Comparison of ENCODE assay signal across 16 cellular contexts in genomic region chr11:116042125-116042524, GRCh38.
A peak's percentile ranks its signal among the peaks of the same experiment; 100 is the strongest.
DNase-seq lines count a peak whose midpoint lies in the region; ATAC-seq and TF ChIP-seq lines count a peak whose summit lies in the region.
"Had no signal": no experiment of that assay in that cellular context is flagged by ENCODE, and none has a peak within 500 bp of the region (broad histone marks: within the 10 kb centered on the region; RNA-seq: fewer than 3 reads in every experiment).

No MANE protein-coding gene starts in this region.

- peak; percentile 37 for DNase-seq in DMS79 treated with DMSO at 0.1 percent for 48 hours (lab: John Stamatoyannopoulos, UW)
- DNase-seq in NCI-H128 (lab: John Stamatoyannopoulos, UW; ENCODE audit: unreplicated experiment): peak; percentile 24
- peak; percentile 32 for DNase-seq in NCI-H524 treated with DMSO at 0.1 percent for 48 hours (lab: John Stamatoyannopoulos, UW)
- peak; percentile 53 for DNase-seq in left kidney (ENCODE audit: low read depth, low spot score)
- DNase-seq in T-helper 9 cell: no peak
- DNase-seq in GM13976 (ENCODE audit: low spot score): no peak
- no peak for DNase-seq in stimulated activated naive CD8-positive, alpha-beta T cell treated with anti-CD3 and anti-CD28 coated beads, Interleukin-15, Interleukin-2, amounts not matched to agents 100 U/mL and 50 U/mL, for 24 hours
- DNase-seq: CD4-positive, CD25-positive, alpha-beta regulatory T cell; COR-L47; EL; GF-D8; H7; MG63; NCI-H2029 treated with DMSO at 0.1 percent for 48 hours; NCI-H510A had no signal

- no peak for ATAC-seq in stimulated activated naive CD8-positive, alpha-beta T cell treated with anti-CD3 and anti-CD28 coated beads, Interleukin-15, Interleukin-2, amounts not matched to agents 100 U/mL and 50 U/mL, for 24 hours
- ATAC-seq: Right ventricle myocardium inferior had no signal

- no peak for TF ChIP-seq CTCF in GM13976 (IDR thresholded peaks at IDR 0.05; ENCODE audit: borderline replicate concordance, control extremely low read depth, extremely low read depth, insufficient read depth, missing control alignments)

- in situ Hi-C loops in GM13976 (cut with MboI; ENCODE audit: low sequenced_read_pairs, unreplicated experiment): no loop called here

Comparison
In these comparisons a context has a peak if more than half of its experiments do, and no peak if none do; other contexts are left out.
1. DNase-seq: peak in DMS79 treated with DMSO at 0.1 percent for 48 hours (single experiment), NCI-H128 (single experiment), NCI-H524 treated with DMSO at 0.1 percent for 48 hours (single experiment) and left kidney (single experiment); none in T-helper 9 cell (single experiment), GM13976 (single experiment) and stimulated activated naive CD8-positive, alpha-beta T cell treated with anti-CD3 and anti-CD28 coated beads, Interleukin-15, Interleukin-2, amounts not matched to agents 100 U/mL and 50 U/mL, for 24 hours (single experiment).